In genomic region chr1:148951336-148952227, GRCh38 we compare ENCODE assay signal across 7 cellular contexts.
DNase-seq lines count a peak whose midpoint lies in the region; ATAC-seq and TF ChIP-seq lines count a peak whose summit lies in the region.
"Not testable (repeated sequence)": the region's sequence is repeated elsewhere in the genome, so short reads cannot be mapped to it uniquely, and the experiment has no call there.

No MANE protein-coding gene starts in this region.

- H3K36me3 Mint-ChIP-seq in activated B cell treated with CpG ODN at 0.5 μM for 24 hours (ENCODE audit: low read depth): not testable (repeated sequence)

- dilution Hi-C loops in mammary epithelial cell (cut with HindIII; ENCODE audit: low sequenced_read_pairs): not testable (repeated sequence)

- not testable (repeated sequence) for H3K27me3 ChIP-seq in mammary epithelial cell (ENCODE audit: insufficient read depth, low read length); skeletal muscle tissue (ENCODE audit: control insufficient read depth in 3 of 3, insufficient read depth in 3 of 3, low read length in 3 of 3)

- H3K4me1 Mint-ChIP-seq in activated B cell treated with CpG ODN at 0.5 μM for 24 hours: peaks cover 14% of the 10 kb centered on the region

- WGBS in mammary epithelial cell (ENCODE audit: low coverage, missing lambda C conversion rate): 4% methylated on average over 10 of the region's 44 CpGs

- peak overlapping the region; percentile 74 for H2AFZ ChIP-seq in mammary epithelial cell (ENCODE audit: low read depth, low read length)

- H3K4me3 Mint-ChIP-seq in activated B cell treated with CpG ODN at 0.5 μM for 24 hours: peak overlapping the region; percentile 90

- BruUV-seq in mammary epithelial cell (replicated peaks; lab: Mats Ljungman, UMichigan): TSS peak; percentile 90

- peak overlapping the region; percentile 47 for H3K4me2 ChIP-seq in mammary epithelial cell (ENCODE audit: insufficient read depth, low read depth, low read length)

- not testable (repeated sequence) for H3K27me3 Mint-ChIP-seq in activated B cell treated with CpG ODN at 0.5 μM for 24 hours

- in situ Hi-C loops in mammary epithelial cell (cut with MboI; ENCODE audit: low sequenced_read_pairs in 2 of 2): not testable (repeated sequence)

- peak overlapping the region; percentile 87 for H3K27ac Mint-ChIP-seq in activated B cell treated with CpG ODN at 0.5 μM for 24 hours

- H3K4me3 ChIP-seq in mammary epithelial cell (replicated peaks in 1 of 3; ENCODE audit: insufficient read depth in 1 of 3, low read depth in 2 of 3, low read length in 3 of 3) (peak overlapping the region; percentile 41 to 53 (median 53)), skeletal muscle tissue (ENCODE audit: low read length in 3 of 3) (peak overlapping the region; percentile 51 to 63 (median 56))

- H3K9ac ChIP-seq in mammary epithelial cell (ENCODE audit: insufficient read depth, low read length) (peak overlapping the region; percentile 70), skeletal muscle tissue (ENCODE audit: low read depth in 1 of 3, low read length in 3 of 3) (peak overlapping the region in 2 of 3 donors; percentile 8 to 43)

- peaks cover 21% of the 10 kb centered on the region for H3K79me2 ChIP-seq in mammary epithelial cell (ENCODE audit: insufficient read depth, low read length)

- H4K20me1 ChIP-seq in mammary epithelial cell (ENCODE audit: insufficient read depth, low read length): not testable (repeated sequence)

- DNase-seq in NCI-H2227 (lab: John Stamatoyannopoulos, UW; ENCODE audit: unreplicated experiment): peak; percentile 75
- peak; percentile 70 for DNase-seq in activated B cell treated with CpG ODN at 0.5 μM for 24 hours
- peak; percentile 91 for DNase-seq in mammary epithelial cell
- DNase-seq in iris pigment epithelial cell (ENCODE audit: low read depth): peak; percentile 73

- H3K9me3 ChIP-seq in mammary epithelial cell (replicated peaks; ENCODE audit: insufficient read depth, low read length); skeletal muscle tissue (ENCODE audit: control insufficient read depth in 3 of 3, low read length in 3 of 3): not testable (repeated sequence)

- POLR2A ChIA-PET in activated B cell treated with CpG ODN at 0.5 μM for 24 hours (lab: Charles Lee): not testable (repeated sequence)

- not testable (repeated sequence) for H3K9me3 Mint-ChIP-seq in activated B cell treated with CpG ODN at 0.5 μM for 24 hours

- not testable (repeated sequence) for H3K4me1 ChIP-seq in mammary epithelial cell (ENCODE audit: insufficient read depth, low read length); skeletal muscle tissue (ENCODE audit: control insufficient read depth in 3 of 3, insufficient read depth in 3 of 3, low read length in 3 of 3)

- peak overlapping the region; percentile 71 for H3K27ac ChIP-seq in mammary epithelial cell (ENCODE audit: insufficient read depth, low read depth, low read length)
- H3K27ac ChIP-seq in skeletal muscle tissue (ENCODE audit: low read depth, low read length): not testable (repeated sequence)

- intact Hi-C loops in activated B cell treated with CpG ODN at 0.5 μM for 24 hours (cut with micrococcal nuclease); mammary epithelial cell (cut with micrococcal nuclease): not testable (repeated sequence)

- ATAC-seq in GM18909 (IDR thresholded peaks at IDR 0.05; ENCODE audit: poor library complexity, unreplicated experiment) (peak; percentile 76), HG03139 (IDR thresholded peaks at IDR 0.05; ENCODE audit: unreplicated experiment) (peak; percentile 58), activated B cell treated with CpG ODN at 0.5 μM for 24 hours (ENCODE audit: low read depth) (peak; percentile 78)

- CTCF ChIA-PET in activated B cell treated with CpG ODN at 0.5 μM for 24 hours (lab: Charles Lee); mammary epithelial cell (lab: Charles Lee; ENCODE audit: low non-redundant PET): not testable (repeated sequence)

- TF ChIP-seq CTCF in activated B cell treated with CpG ODN at 0.5 μM for 24 hours (IDR thresholded peaks at IDR 0.05); mammary epithelial cell (conservative IDR thresholded peaks at IDR 0.05 in 1 of 2, IDR thresholded peaks at IDR 0.05 in 1 of 2; ENCODE audit: extremely low read depth in 1 of 2, insufficient read depth in 1 of 2, low read depth in 1 of 2, low read length in 2 of 2): not testable (repeated sequence)

- not testable (repeated sequence) for H3K36me3 ChIP-seq in mammary epithelial cell (ENCODE audit: insufficient read depth, low read length); skeletal muscle tissue (ENCODE audit: control insufficient read depth in 3 of 3, insufficient read depth in 3 of 3, low read length in 3 of 3)
